Comparison of ENCODE assay signal across 13 cellular contexts in the genomic region with DNA sequence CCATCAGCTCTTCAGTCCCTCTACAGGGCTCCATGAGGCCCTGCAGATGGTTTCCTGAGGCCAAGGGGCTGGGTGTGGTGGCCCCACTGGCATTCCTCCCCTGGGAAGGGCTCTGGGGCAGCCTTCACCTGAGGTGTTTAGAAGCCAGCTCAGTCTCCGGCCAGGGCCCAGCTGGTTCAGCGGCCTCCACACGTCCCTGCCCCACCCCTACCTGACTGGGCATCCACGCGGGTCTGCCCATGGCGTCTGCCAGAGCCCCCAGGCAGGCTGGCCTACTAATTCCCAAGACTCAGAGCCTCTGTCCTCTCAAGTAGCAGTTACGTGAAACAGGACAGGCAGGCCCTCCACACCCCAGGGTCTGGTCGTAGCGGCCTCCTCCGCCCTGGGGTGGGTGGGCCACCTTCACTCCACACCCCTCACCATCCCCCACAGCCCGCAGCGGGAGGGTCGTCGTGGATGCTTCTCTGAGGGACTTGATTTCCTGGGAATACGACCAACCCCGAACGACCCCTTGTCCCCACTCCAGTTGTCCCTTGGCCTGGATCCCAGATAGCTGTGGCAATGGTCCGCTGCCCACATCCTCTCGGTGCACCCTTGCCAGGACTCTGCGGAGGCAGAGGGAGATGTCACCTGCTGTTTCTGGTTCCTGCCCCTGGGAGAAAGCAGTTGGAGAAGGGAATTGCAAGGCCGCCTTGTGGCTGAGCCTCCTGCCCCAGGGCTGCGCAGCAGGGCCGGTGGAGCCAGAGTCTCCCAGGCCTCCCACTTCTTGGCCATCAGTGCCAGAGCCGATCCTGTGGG. TPM values are rescaled to one million over a fixed set of nuclear protein-coding genes. Genes with fewer than 3 reads are reported as not detected.
DNase-seq lines count a peak whose midpoint lies in the region; ATAC-seq and TF ChIP-seq lines count a peak whose summit lies in the region.
"Had no signal": no experiment of that assay in that cellular context is flagged by ENCODE, and none has a peak within 500 bp of the region (broad histone marks: within the 10 kb centered on the region; RNA-seq: fewer than 3 reads in every experiment).

No MANE protein-coding gene starts in this region.

- CTCF ChIA-PET in Panc1 (lab: Charles Lee), result interaction anchor here (0.6 to 1.4 kb wide), 2 partner anchors 9 to 226 kb away, joined by 3 to 4 read pairs; no protein-coding TSS in a partner anchor

- H3K4me2 ChIP-seq in neural progenitor cell, result no peak overlapping the region

- intact Hi-C loops in Panc1 (cut with micrococcal nuclease; ENCODE audit: unreplicated experiment) (no loop called here), esophagus squamous epithelium (cut with DNase I) (no loop called here)

- peak; percentile 5 for ATAC-seq in Panc1
- ATAC-seq: effector memory CD8-positive, alpha-beta T cell had no signal

- no peak overlapping the region for H2AFZ ChIP-seq in neural progenitor cell (replicated peaks)

- H3K79me2 ChIP-seq in neural progenitor cell (ENCODE audit: low read depth), result no peaks in the 10 kb centered on the region

- H3K4me3 Mint-ChIP-seq in progenitor cell of endocrine pancreas (ENCODE audit: low read depth) (no peak overlapping the region), neural progenitor cell (no peak overlapping the region)
- H3K4me3 Mint-ChIP-seq: effector memory CD8-positive, alpha-beta T cell had no signal

- POLR2A ChIA-PET in Panc1 (lab: Charles Lee), result interaction anchor here (0.7 to 1.0 kb wide), 4 partner anchors 9 to 210 kb away, joined by 3 to 4 read pairs (median 3); partner anchors contain the start of genes MRPS12 and SARS2

- BruUV-seq in Panc1 (replicated peaks; lab: Mats Ljungman, UMichigan), result no TSS peak

- peak overlapping the region; percentile 90 for H3K27ac Mint-ChIP-seq in progenitor cell of endocrine pancreas
- H3K27ac Mint-ChIP-seq in neural progenitor cell, result no peak overlapping the region

- H3F3A ChIP-seq in neural progenitor cell (ENCODE audit: low read depth), result no peaks in the 10 kb centered on the region

- H3K27me3 Mint-ChIP-seq in progenitor cell of endocrine pancreas (no peaks in the 10 kb centered on the region), neural progenitor cell (ENCODE audit: insufficient read depth, low read depth) (no peaks in the 10 kb centered on the region)
- H3K27me3 Mint-ChIP-seq: effector memory CD8-positive, alpha-beta T cell had no signal

- H3K27me3 ChIP-seq in Panc1 (ENCODE audit: control insufficient read depth, insufficient read depth, low read length) (no peaks in the 10 kb centered on the region), esophagus squamous epithelium (no peaks in the 10 kb centered on the region), neural progenitor cell (no peaks in the 10 kb centered on the region)

- no peaks in the 10 kb centered on the region for H3K9me3 Mint-ChIP-seq in progenitor cell of endocrine pancreas (ENCODE audit: low read depth)
- H3K9me3 Mint-ChIP-seq in neural progenitor cell, result no peaks in the 10 kb centered on the region
- H3K9me3 Mint-ChIP-seq: effector memory CD8-positive, alpha-beta T cell had no signal

- TF ChIP-seq CTCF in 22Rv1 (IDR thresholded peaks at IDR 0.05) (no peak), Panc1 (IDR thresholded peaks at IDR 0.05) (no peak), esophagus squamous epithelium (IDR thresholded peaks at IDR 0.05) (no peak), progenitor cell of endocrine pancreas (IDR thresholded peaks at IDR 0.05; ENCODE audit: unreplicated experiment) (no peak), neural progenitor cell (IDR thresholded peaks at IDR 0.05) (no peak)

- H3K9me3 ChIP-seq in Panc1 (ENCODE audit: control insufficient read depth, insufficient read depth, low read depth, low read length) (no peaks in the 10 kb centered on the region), esophagus squamous epithelium (no peaks in the 10 kb centered on the region), neural progenitor cell (ENCODE audit: low read depth) (no peaks in the 10 kb centered on the region)

- H3K36me3 ChIP-seq in Panc1 (ENCODE audit: control insufficient read depth, insufficient read depth, low read length) (peaks cover 76% of the 10 kb centered on the region), esophagus squamous epithelium (peaks cover 70 to 100% (median 78%) of the 10 kb centered on the region in 3 donors), neural progenitor cell (no peaks in the 10 kb centered on the region)

- TF ChIP-seq POLR2A in esophagus squamous epithelium (IDR thresholded peaks at IDR 0.05), result no peak

- H3K4me3 ChIP-seq in Panc1 (ENCODE audit: low read depth in 2 of 2, low read length in 2 of 2) (no peak overlapping the region), esophagus squamous epithelium (no peak overlapping the region), neural progenitor cell (no peak overlapping the region)

- H3K4me1 Mint-ChIP-seq in progenitor cell of endocrine pancreas (ENCODE audit: low read depth) (peaks cover 28% of the 10 kb centered on the region), neural progenitor cell (peaks cover 3% of the 10 kb centered on the region)

- no peak for DNase-seq in Panc1 (ENCODE audit: low read depth, low spot score)
- no peak for DNase-seq in esophagus squamous epithelium (lab: John Stamatoyannopoulos, UW)
- no peak for DNase-seq in progenitor cell of endocrine pancreas (ENCODE audit: low spot score, unreplicated experiment)
- no peak for DNase-seq in SW480 (ENCODE audit: low spot score)
- DNase-seq in neural progenitor cell (ENCODE audit: low spot score), result no peak
- no peak for DNase-seq in amniotic stem cell (lab: John Stamatoyannopoulos, UW)
- no peak for DNase-seq in islet precursor cell
- DNase-seq: activated CD4-positive, CD25-positive, alpha-beta regulatory T cell; activated gamma-delta T cell treated with Interleukin-2 at 50 U/mL for 16 hours; effector memory CD8-positive, alpha-beta T cell; NCI-H1436 treated with DMSO at 0.1 percent for 48 hours had no signal

- H3K36me3 Mint-ChIP-seq in progenitor cell of endocrine pancreas (ENCODE audit: insufficient read depth), result peaks cover 14% of the 10 kb centered on the region
- peaks cover 4% of the 10 kb centered on the region for H3K36me3 Mint-ChIP-seq in neural progenitor cell

- H3K9ac ChIP-seq in neural progenitor cell, result no peak overlapping the region

- WGBS in esophagus squamous epithelium, 2 donors, result 82 to 87% methylated on average over 3 of the region's 24 CpGs

- in situ Hi-C loops in Panc1 (cut with HindIII; ENCODE audit: low pct_unique_long_range_greater_than_20kb, low sequenced_read_pairs), result no loop called here

- H3K4me1 ChIP-seq in Panc1 (ENCODE audit: control insufficient read depth, insufficient read depth, low read length) (peaks cover 69% of the 10 kb centered on the region), esophagus squamous epithelium (peaks cover 9 to 53% (median 19%) of the 10 kb centered on the region in 3 donors), neural progenitor cell (no peaks in the 10 kb centered on the region)

- H3K27ac ChIP-seq in 22Rv1, result peak overlapping the region; percentile 10; the same call in 1 of the 2 replicates
- peak overlapping the region; percentile 74 for H3K27ac ChIP-seq in Panc1 (ENCODE audit: low read length)
- peak overlapping the region; percentile 29 to 84 (median 78) for H3K27ac ChIP-seq in esophagus squamous epithelium
- no peak overlapping the region for H3K27ac ChIP-seq in neural progenitor cell

- H4K20me1 ChIP-seq in neural progenitor cell (ENCODE audit: low read depth), result no peaks in the 10 kb centered on the region

RNA-seq across cellular contexts. Expression of gene CAPN12, which starts 24.3 kb away (rescaled TPM):
- 58.5 TPM for total RNA-seq in Panc1 (2021; ENCODE audit: unreplicated experiment)
- polyA plus RNA-seq in Panc1 (2012; ENCODE audit: insufficient read length), result 81.4 TPM
- total RNA-seq in esophagus squamous epithelium, result 1 to 10 TPM; 1.5 to 4.2 (median 1.8) TPM
- 4.1 and 5.0 TPM in 2 replicates for total RNA-seq in progenitor cell of endocrine pancreas
- total RNA-seq in neural progenitor cell (ENCODE audit: low replicate concordance), result 1.0 and 4.9 TPM in 2 replicates

RNA-seq across cellular contexts. Expression of gene LGALS7, which starts 53.4 kb away (rescaled TPM):
- total RNA-seq in Panc1 (2021; ENCODE audit: unreplicated experiment) (not detected), esophagus squamous epithelium (100 to 1,000 TPM in 2 of 4 donors, 10 to 100 TPM in 1, 1 to 10 TPM in 1; 7.1 to 266 (median 114) TPM), progenitor cell of endocrine pancreas (0.91 TPM in 1 of 2 replicates, not detected in the other), neural progenitor cell (ENCODE audit: low replicate concordance) (not detected in 2 replicates)
- polyA plus RNA-seq in Panc1 (2012; ENCODE audit: insufficient read length), result not detected
- total RNA-seq: G401 had no signal
